25 cellular contexts compared by ENCODE assay signal in the genomic region with DNA sequence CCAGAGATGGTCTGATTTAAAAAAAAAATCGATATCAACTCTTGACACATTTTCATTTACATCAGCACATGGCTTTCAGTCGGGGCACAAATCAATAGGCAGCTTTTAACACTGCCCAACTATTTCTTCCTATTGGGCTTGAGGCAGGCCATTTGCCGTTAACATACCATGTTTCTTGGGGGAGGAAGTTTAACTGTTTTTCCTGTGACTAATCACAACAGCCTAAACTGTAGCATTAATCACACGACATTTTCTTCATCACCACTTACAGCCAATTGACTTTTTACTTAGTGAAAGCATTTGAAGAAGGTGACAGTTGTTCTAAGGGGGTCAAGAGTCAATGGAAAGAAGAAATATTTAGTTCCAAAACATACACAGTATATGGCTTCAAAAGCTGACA.
DNase-seq lines count a peak whose midpoint lies in the region; ATAC-seq and FAIRE-seq lines count a peak whose summit lies in the region.
"Had no signal": no experiment of that assay in that cellular context is flagged by ENCODE, and none has a peak within 500 bp of the region (broad histone marks: within the 10 kb centered on the region; RNA-seq: fewer than 3 reads in every experiment).

No MANE protein-coding gene starts in this region.

- no peak for ATAC-seq in HG03025 (IDR thresholded peaks at IDR 0.05; ENCODE audit: low FRiP score, unreplicated experiment)
- ATAC-seq: GM12878; GM23338; naive thymus-derived CD4-positive, alpha-beta T cell; right lobe of liver had no signal

- H3K9ac ChIP-seq in mesenchymal stem cell (ENCODE audit: low read length), result no peak overlapping the region

- H3K79me1 ChIP-seq in mesenchymal stem cell (replicated peaks; ENCODE audit: low read length, poor library complexity, severe bottlenecking), result no peaks in the 10 kb centered on the region

- H3K4me1 ChIP-seq in mesenchymal stem cell (ENCODE audit: control insufficient read depth, insufficient read depth, low read depth, low read length), result no peaks in the 10 kb centered on the region
- H3K4me1 ChIP-seq: right lobe of liver, uterus had no signal

- FAIRE-seq in HTR-8/SVneo (lab: Jason Lieb, UNC), result peak; percentile 4
- FAIRE-seq: GM12878, GM19239 had no signal

- H2BK12ac ChIP-seq in mesenchymal stem cell (ENCODE audit: low read length in 2 of 2), result no peak overlapping the region

- no peak overlapping the region for H3K4me2 ChIP-seq in mesenchymal stem cell (ENCODE audit: low read length, poor library complexity, severe bottlenecking)
- H3K4me2 ChIP-seq: GM23338 had no signal

- no peak overlapping the region for H2BK15ac ChIP-seq in mesenchymal stem cell (ENCODE audit: low read depth, poor library complexity, severe bottlenecking)

- no peak overlapping the region for H2AFZ ChIP-seq in mesenchymal stem cell (ENCODE audit: low read depth, low read length)
- H2AFZ ChIP-seq: GM23338 had no signal

- no peak overlapping the region for H2BK5ac ChIP-seq in mesenchymal stem cell (ENCODE audit: low read depth, low read length, poor library complexity, severe bottlenecking)

- no peak overlapping the region for H3K14ac ChIP-seq in mesenchymal stem cell (ENCODE audit: low read length in 2 of 2)

- no peak overlapping the region for H3K27ac ChIP-seq in mesenchymal stem cell (ENCODE audit: low read length, poor library complexity, severe bottlenecking)
- H3K27ac ChIP-seq: ovary, right lobe of liver, uterus had no signal

- no peak overlapping the region for H4K8ac ChIP-seq in mesenchymal stem cell (ENCODE audit: low read length)

- peak; percentile 25 for DNase-seq in AG08396 (ENCODE audit: low spot score)
- no peak for DNase-seq in HTR-8/SVneo (ENCODE audit: insufficient read length, low spot score)
- DNase-seq in astrocyte of the hippocampus (ENCODE audit: low read depth, low spot score), result peak; percentile 33
- DNase-seq in mesenchymal stem cell, result peak; percentile 45
- DNase-seq in mesenteric fat pad (ENCODE audit: low spot score), result no peak
- DNase-seq in NCI-H524 treated with DMSO at 0.1 percent for 48 hours (lab: John Stamatoyannopoulos, UW), result no peak
- no peak for DNase-seq in NCI-H2107 (lab: John Stamatoyannopoulos, UW)
- DNase-seq: ACHN; activated CD4-positive, alpha-beta T cell treated with anti-CD3 and anti-CD28 coated beads, Interleukin-2, amount 50 U/mL, for 4 hours; activated CD8-positive, alpha-beta memory T cell treated with anti-CD3 and anti-CD28 coated beads, Interleukin-2, amount 50 U/mL, for 48 hours; activated effector memory CD4-positive, alpha-beta T cell treated with Interleukin-2 at 50 U/mL for 16 hours; CD4-positive, alpha-beta T cell; DMS 273 treated with DMSO at 0.1 percent for 48 hours; kidney glomerular epithelial cell; naive thymus-derived CD4-positive, alpha-beta T cell; NCI-H1105 treated with DMSO at 0.1 percent for 48 hours; NCI-H510A; ovary; right lobe of liver; T-helper 1 cell; uterus had no signal

- H3K4ac ChIP-seq in mesenchymal stem cell (ENCODE audit: low read depth in 1 of 2, low read length in 2 of 2), result no peak overlapping the region

- H3K4me3 ChIP-seq in mesenchymal stem cell (ENCODE audit: insufficient read depth in 1 of 2, low read depth in 1 of 2, low read length in 2 of 2), result no peak overlapping the region
- H3K4me3 ChIP-seq: GM12878, GM23338, ovary, right lobe of liver, uterus had no signal

- H4K91ac ChIP-seq in mesenchymal stem cell (ENCODE audit: low read length), result no peak overlapping the region

- 47% methylated on average over 3 of the region's 4 CpGs for WGBS in mesenchymal stem cell

- H3K9me3 ChIP-seq in mesenchymal stem cell (ENCODE audit: control insufficient read depth, low read length), result no peaks in the 10 kb centered on the region
- H3K9me3 ChIP-seq: ovary, right lobe of liver, uterus had no signal

- H2BK120ac ChIP-seq in mesenchymal stem cell (ENCODE audit: low read depth, low read length), result no peak overlapping the region

- H3K36me3 ChIP-seq in mesenchymal stem cell (ENCODE audit: control insufficient read depth in 1 of 2, insufficient read depth in 2 of 2, low read depth in 1 of 2, low read length in 2 of 2), result no peaks in the 10 kb centered on the region
- H3K36me3 ChIP-seq: ovary, right lobe of liver, uterus had no signal

- no peak overlapping the region for H2AK5ac ChIP-seq in mesenchymal stem cell (ENCODE audit: low read length, severe bottlenecking)

- H3K18ac ChIP-seq in mesenchymal stem cell (ENCODE audit: low read depth in 1 of 2, low read length in 2 of 2), result no peak overlapping the region

- no peak overlapping the region for H3K23ac ChIP-seq in mesenchymal stem cell (ENCODE audit: low read length in 2 of 2)

- H3K27me3 ChIP-seq in mesenchymal stem cell (ENCODE audit: control insufficient read depth in 1 of 2, insufficient read depth in 1 of 2, low read length in 2 of 2), result no peaks in the 10 kb centered on the region
- H3K27me3 ChIP-seq: ovary, right lobe of liver, uterus had no signal

Comparison
In these comparisons a context has a peak if more than half of its experiments do, and no peak if none do; other contexts are left out.
1. DNase-seq: peak in AG08396 (single experiment), astrocyte of the hippocampus (single experiment) and mesenchymal stem cell (single experiment); none in HTR-8/SVneo (single experiment), mesenteric fat pad (single experiment), NCI-H524 treated with DMSO at 0.1 percent for 48 hours (single experiment) and NCI-H2107 (single experiment).